In the genomic region with DNA sequence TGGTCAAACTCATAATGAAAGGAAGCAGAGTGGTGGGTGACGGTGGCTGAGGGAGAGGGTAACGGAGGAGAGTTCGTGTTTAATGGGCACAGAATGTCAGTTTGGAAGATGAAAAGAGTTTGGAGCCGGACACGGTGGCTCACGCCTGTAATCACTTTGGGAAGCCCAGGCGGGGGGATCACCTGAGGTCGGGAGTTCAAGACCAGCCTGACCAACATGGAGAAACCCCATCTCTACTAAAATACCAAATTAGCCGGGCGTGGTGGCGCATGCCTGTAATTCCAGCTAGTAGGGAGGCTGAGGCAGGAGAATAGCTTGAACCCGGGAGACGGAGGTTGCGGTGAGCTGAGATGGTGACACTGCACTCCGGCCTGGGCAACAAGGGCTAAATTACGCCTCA, we compare ENCODE assay signal across 1 cellular context.
A peak's percentile ranks its signal among the peaks of the same experiment; 100 is the strongest.
TF ChIP-seq lines count a peak whose summit lies in the region.

No MANE protein-coding gene starts in this region.

TF ChIP-seq in H1, 55 proteins besides CTCF, POLR2A, EP300 and RAD21:
- TF ChIP-seq KDM5A (IDR thresholded peaks at IDR 0.05; ENCODE audit: low read length): no peak
- peak; percentile 44; the same call in 1 of the 2 replicates for TF ChIP-seq POLR2AphosphoS5 (IDR thresholded peaks at IDR 0.05; ENCODE audit: low read depth, low read length)
